ENCODE assay signal across 9 cellular contexts in genomic region chr9:70044450-70045307, GRCh38. TPM values are rescaled to one million over a fixed set of nuclear protein-coding genes. Genes with fewer than 3 reads are reported as not detected.
DNase-seq lines count a peak whose midpoint lies in the region; ATAC-seq and TF ChIP-seq lines count a peak whose summit lies in the region.
"Had no signal": no experiment of that assay in that cellular context is flagged by ENCODE, and none has a peak within 500 bp of the region (broad histone marks: within the 10 kb centered on the region; RNA-seq: fewer than 3 reads in every experiment).

No MANE protein-coding gene starts in this region.

- peaks cover 3% of the 10 kb centered on the region for H3K4me1 ChIP-seq in NT2/D1 (ENCODE audit: insufficient read depth, insufficient read length)
- H3K4me1 ChIP-seq in SK-N-SH (ENCODE audit: control insufficient read depth in 1 of 2, insufficient read depth in 2 of 2, low read depth in 1 of 2, low read length in 1 of 2): peaks cover 8 to 10% of the 10 kb centered on the region in 2 experiments; a peak in 2 of 4 replicates

- H3K9ac ChIP-seq in NT2/D1 (ENCODE audit: insufficient read length, low read depth) (peak overlapping the region; percentile 78), SK-N-SH (no peak overlapping the region)

- H3K36me3 Mint-ChIP-seq in naive thymus-derived CD8-positive, alpha-beta T cell: no peaks in the 10 kb centered on the region

- H3K4me3 ChIP-seq in AG10803 (ENCODE audit: low read length) (peak overlapping the region; percentile 60), NT2/D1 (ENCODE audit: insufficient read length, low read depth) (peak overlapping the region; percentile 66), SK-N-SH (ENCODE audit: low read depth in 2 of 2, low read length in 1 of 2) (no peak overlapping the region)
- H3K4me3 ChIP-seq: GM12878 had no signal

- H3K27me3 Mint-ChIP-seq in naive thymus-derived CD8-positive, alpha-beta T cell: peaks cover 40 to 85% (median 53%) of the 10 kb centered on the region in 5 donors

- TF ChIP-seq CTCF in AG10803 (conservative IDR thresholded peaks at IDR 0.05; ENCODE audit: low read length) (no peak), SK-N-SH (IDR thresholded peaks at IDR 0.05) (no peak)

- CTCF ChIA-PET in SK-N-SH (lab: Yijun Ruan, JAX): interaction anchor here (0.6 to 0.9 kb wide), 2 partner anchors 9 to 27 kb away, joined by 3 read pairs; no protein-coding TSS in a partner anchor

- peak; percentile 18 for DNase-seq in AG10803 (ENCODE audit: low read depth)
- DNase-seq in NT2/D1 (ENCODE audit: low read depth, low spot score): peak; percentile 28
- DNase-seq in naive thymus-derived CD8-positive, alpha-beta T cell: no peak
- DNase-seq in SKM-1 treated with dmso at 0.1 percent for 144 hours (lab: John Stamatoyannopoulos, UW; ENCODE audit: unreplicated experiment): no peak
- no peak for DNase-seq in OCI-M1 (lab: John Stamatoyannopoulos, UW)
- DNase-seq in SK-N-SH: no peak

- H2AFZ ChIP-seq in SK-N-SH (ENCODE audit: low read depth): no peak overlapping the region

- peak overlapping the region in 1 of 10 donors; percentile 19 for H3K27ac Mint-ChIP-seq in naive thymus-derived CD8-positive, alpha-beta T cell

- H3K9me3 Mint-ChIP-seq in naive thymus-derived CD8-positive, alpha-beta T cell: peaks cover 0 to 2% (median 0%) of the 10 kb centered on the region in 9 donors

- TF ChIP-seq EP300 in SK-N-SH (IDR thresholded peaks at IDR 0.05; ENCODE audit: borderline replicate concordance in 1 of 2, low read depth in 1 of 2, low read length in 1 of 2): no peak

- H3F3A ChIP-seq in SK-N-SH (replicated peaks; ENCODE audit: insufficient read depth): no peaks in the 10 kb centered on the region

- H3K36me3 ChIP-seq in NT2/D1 (ENCODE audit: insufficient read depth, insufficient read length, low read length) (peaks cover 22% of the 10 kb centered on the region), SK-N-SH (replicated peaks in 1 of 2; ENCODE audit: control insufficient read depth in 1 of 2, insufficient read depth in 2 of 2, low read length in 1 of 2) (no peaks in the 10 kb centered on the region)

- WGBS in SK-N-SH (ENCODE audit: low lambda C conversion rate): 70% methylated on average over 23 of the region's 29 CpGs

- H3K4me1 Mint-ChIP-seq in naive thymus-derived CD8-positive, alpha-beta T cell: peaks cover 8 to 15% (median 12%) of the 10 kb centered on the region in 4 donors

- H3K9me2 ChIP-seq in SK-N-SH: no peaks in the 10 kb centered on the region

- peak overlapping the region; percentile 24 to 75 (median 66) for H3K4me3 Mint-ChIP-seq in naive thymus-derived CD8-positive, alpha-beta T cell

- POLR2A ChIA-PET in naive thymus-derived CD8-positive, alpha-beta T cell (lab: Charles Lee): no interaction called here
- POLR2A ChIA-PET in SK-N-SH (lab: Yijun Ruan, JAX): no interaction called here

- no peak overlapping the region for H3K27ac ChIP-seq in SK-N-SH (ENCODE audit: low read depth in 2 of 2, low read length in 1 of 2)

- no peak for TF ChIP-seq RAD21 in SK-N-SH (IDR thresholded peaks at IDR 0.05; ENCODE audit: low read length)

- no peak overlapping the region for H3K4me2 ChIP-seq in SK-N-SH

- H3K27me3 ChIP-seq in NT2/D1 (ENCODE audit: insufficient read depth, insufficient read length) (peaks cover 13% of the 10 kb centered on the region), SK-N-SH (ENCODE audit: insufficient read depth) (no peaks in the 10 kb centered on the region)

- H3K79me2 ChIP-seq in SK-N-SH (ENCODE audit: insufficient read depth): no peaks in the 10 kb centered on the region

- no peaks in the 10 kb centered on the region for H4K20me1 ChIP-seq in SK-N-SH (ENCODE audit: insufficient read depth)

- no peaks in the 10 kb centered on the region for H3K9me3 ChIP-seq in NT2/D1 (ENCODE audit: insufficient read depth, low read length)
- H3K9me3 ChIP-seq in SK-N-SH: no peaks in the 10 kb centered on the region

- ATAC-seq in esophagus mucosa: peak; percentile 76
- ATAC-seq in naive thymus-derived CD8-positive, alpha-beta T cell: no peak
- no peak for ATAC-seq in HG03097 (IDR thresholded peaks at IDR 0.05; ENCODE audit: low FRiP score, unreplicated experiment)
- ATAC-seq: GM12878 had no signal

TF ChIP-seq in SK-N-SH, 30 proteins besides CTCF, POLR2A, EP300 and RAD21:
- TF ChIP-seq POLR2AphosphoS5 (IDR thresholded peaks at IDR 0.05; ENCODE audit: low read depth, low read length) (no peak), TCF12 (IDR thresholded peaks at IDR 0.05) (no peak), YY1 (IDR thresholded peaks at IDR 0.05; ENCODE audit: low read depth) (no peak), MEF2A (IDR thresholded peaks at IDR 0.05; ENCODE audit: borderline replicate concordance, low read depth) (no peak), ELF1 (IDR thresholded peaks at IDR 0.05) (no peak), TAF1 (IDR thresholded peaks at IDR 0.05; ENCODE audit: borderline replicate concordance, low read depth, low read length) (no peak), MAX (IDR thresholded peaks at IDR 0.05; ENCODE audit: low read depth) (no peak), NFIC (IDR thresholded peaks at IDR 0.05; ENCODE audit: borderline replicate concordance) (no peak), GATA2 (CRISPR knock-in tag; IDR thresholded peaks at IDR 0.05) (no peak), PBX3 (IDR thresholded peaks at IDR 0.05) (no peak), FOXM1 (IDR thresholded peaks at IDR 0.05; ENCODE audit: low read depth) (no peak), MXI1 (IDR thresholded peaks at IDR 0.05; ENCODE audit: low read depth, low read length) (no peak), GABPA (IDR thresholded peaks at IDR 0.05; ENCODE audit: low read depth) (no peak), RCOR1 (IDR thresholded peaks at IDR 0.05; ENCODE audit: low read length) (no peak), IRF3 (IDR thresholded peaks at IDR 0.05; ENCODE audit: low read depth, low read length) (no peak), USF2 (IDR thresholded peaks at IDR 0.05; ENCODE audit: borderline replicate concordance, low read depth, low read length) (no peak), TEAD4 (IDR thresholded peaks at IDR 0.05; ENCODE audit: borderline replicate concordance, insufficient read depth) (no peak)
TF ChIP-seq in SK-N-SH: peak in this region for 0.

RNA-seq across cellular contexts. Expression of gene MAMDC2, which starts 1.0 kb away (rescaled TPM):
- total RNA-seq in esophagus mucosa: 1.3 TPM
- not detected for total RNA-seq in naive thymus-derived CD8-positive, alpha-beta T cell
- under 1 TPM in 1 of 3 donors, not detected in 2; 0.19 TPM for polyA plus RNA-seq in naive thymus-derived CD8-positive, alpha-beta T cell
- polyA plus RNA-seq in SK-N-SH (2012; rRNA removed): not detected in 2 replicates
- under 0.01 TPM in 2 replicates for polyA plus RNA-seq in SK-N-SH (2012; cell fraction: cytosol; rRNA removed)
- polyA plus RNA-seq in SK-N-SH (2012; cell fraction: nucleus; rRNA removed): 0.01 TPM in 1 of 2 replicates, not detected in the other
- total RNA-seq: GM12878 had no signal

Comparison
In these comparisons a context has a peak if more than half of its experiments do, and no peak if none do; other contexts are left out.
1. DNase-seq: peak in AG10803 (single experiment) and NT2/D1 (single experiment); none in naive thymus-derived CD8-positive, alpha-beta T cell (0 of 10), SKM-1 treated with dmso at 0.1 percent for 144 hours (single experiment), OCI-M1 (single experiment) and SK-N-SH (single experiment).
2. H3K4me3 ChIP-seq: peak in AG10803 (single experiment) and NT2/D1 (single experiment); none in SK-N-SH (0 of 2).